Comparison of ENCODE assay signal across 10 cellular contexts in genomic region chr5:170491479-170491878, GRCh38. TPM values are rescaled to one million over a fixed set of nuclear protein-coding genes. Genes with fewer than 3 reads are reported as not detected.
DNase-seq lines count a peak whose midpoint lies in the region; ATAC-seq, FAIRE-seq and TF ChIP-seq lines count a peak whose summit lies in the region.
"Had no signal": no experiment of that assay in that cellular context is flagged by ENCODE, and none has a peak within 500 bp of the region (broad histone marks: within the 10 kb centered on the region; RNA-seq: fewer than 3 reads in every experiment).

No MANE protein-coding gene starts in this region.

- DNase-seq in Caki2 (ENCODE audit: low read depth) (peak; percentile 48), RCC 7860 (ENCODE audit: low spot score) (peak; percentile 98), omental fat pad (ENCODE audit: low spot score) (no peak), NCI-H2227 treated with DMSO at 0.1 percent for 48 hours (lab: John Stamatoyannopoulos, UW) (no peak)
- DNase-seq: thyroid gland had no signal

- ATAC-seq in esophagus mucosa, result peak; percentile 53
- ATAC-seq in omental fat pad (ENCODE audit: low FRiP score), result peak; percentile 34
- no peak for ATAC-seq in GM18502 (IDR thresholded peaks at IDR 0.05; ENCODE audit: poor library complexity, unreplicated experiment)
- no peak for ATAC-seq in GM19467 (IDR thresholded peaks at IDR 0.05; ENCODE audit: unreplicated experiment)
- no peak for ATAC-seq in HG02798 (IDR thresholded peaks at IDR 0.05; ENCODE audit: poor library complexity, unreplicated experiment)
- ATAC-seq: Panc1 had no signal

- in situ Hi-C loops in Caki2 (cut with HindIII; ENCODE audit: low pct_unique_long_range_greater_than_20kb, low sequenced_read_pairs), result no loop called here

- FAIRE-seq in RCC 7860 (lab: Jason Lieb, UNC), result peak; percentile 98

- no peak for TF ChIP-seq CTCF in omental fat pad (IDR thresholded peaks at IDR 0.05)

RNA-seq across cellular contexts. Expression of gene KCNIP1, which starts 12.3 kb away (rescaled TPM):
- not detected in 2 replicates for total RNA-seq in Caki2 (2014; rRNA removed; shearing (Covaris generic); ENCODE audit: low replicate concordance)
- not detected for total RNA-seq in esophagus mucosa
- total RNA-seq in omental fat pad, result under 1 TPM in 1 of 4 donors, not detected in 3; 0.25 TPM

Comparison
In these comparisons a context has a peak if more than half of its experiments do, and no peak if none do; other contexts are left out.
1. DNase-seq: peak in Caki2 (single experiment) and RCC 7860 (single experiment); none in omental fat pad (single experiment) and NCI-H2227 treated with DMSO at 0.1 percent for 48 hours (single experiment).
2. ATAC-seq: peak in esophagus mucosa (single experiment) and omental fat pad (single experiment); none in GM18502 (single experiment), GM19467 (single experiment) and HG02798 (single experiment).